ENCODE assay signal across 24 cellular contexts in genomic region chr14:96519970-96520369, GRCh38. TPM values are rescaled to one million over a fixed set of nuclear protein-coding genes. Genes with fewer than 3 reads are reported as not detected.
A peak's percentile ranks its signal among the peaks of the same experiment; 100 is the strongest.
DNase-seq lines count a peak whose midpoint lies in the region; ATAC-seq lines count a peak whose summit lies in the region.
"Had no signal": no experiment of that assay in that cellular context is flagged by ENCODE, and none has a peak within 500 bp of the region (broad histone marks: within the 10 kb centered on the region; RNA-seq: fewer than 3 reads in every experiment).

No MANE protein-coding gene starts in this region.

- no peak for DNase-seq in activated naive CD8-positive, alpha-beta T cell treated with anti-CD3 and anti-CD28 coated beads, Interleukin-2, amount 50 U/mL, for 24 hours
- no peak for DNase-seq in stimulated activated naive B cell treated with anti-CD40 and anti-IgM and Interleukin-4, amounts not matched to agents 10 μg/mL and 1 μg/mL and 100 μg/mL, for 72 hours
- DNase-seq in NCI-H1417 (lab: John Stamatoyannopoulos, UW) (no peak), NCI-H1694 treated with DMSO at 0.1 percent for 48 hours (lab: John Stamatoyannopoulos, UW) (no peak), mesenchymal stem cell (no peak)
- DNase-seq: 8988T; activated CD4-positive, alpha-beta T cell treated with anti-CD3 and anti-CD28 coated beads for 1 hour; activated CD8-positive, alpha-beta memory T cell treated with anti-CD3 and anti-CD28 coated beads, Interleukin-2, amount 50 U/mL, for 4 hours; activated gamma-delta T cell treated with Interleukin-2 at 50 U/mL for 16 hours; anterior cingulate cortex; left cardiac atrium; NCI-H1092 treated with DMSO at 0.1 percent for 48 hours; NCI-H69; occipital lobe; PC-9; stomach; upper lobe of right lung had no signal

- H2BK5ac ChIP-seq in mesenchymal stem cell (ENCODE audit: low read depth, low read length, poor library complexity, severe bottlenecking): no peak overlapping the region

- H2BK120ac ChIP-seq in mesenchymal stem cell (ENCODE audit: low read depth, low read length): no peak overlapping the region

- H3K4me3 Mint-ChIP-seq in activated naive CD8-positive, alpha-beta T cell: no peak overlapping the region
- H3K4me3 Mint-ChIP-seq in activated naive CD8-positive, alpha-beta T cell treated with anti-CD3 and anti-CD28 coated beads, Interleukin-2, amount 50 U/mL, for 24 hours: no peak overlapping the region
- no peak overlapping the region for H3K4me3 Mint-ChIP-seq in stimulated activated naive B cell treated with anti-CD40 and anti-IgM and Interleukin-4, amounts not matched to agents 10 μg/mL and 1 μg/mL and 100 μg/mL, for 72 hours

- H3K4me2 ChIP-seq in mesenchymal stem cell (ENCODE audit: low read length, poor library complexity, severe bottlenecking): no peak overlapping the region
- H3K4me2 ChIP-seq: BLaER1, PC-9 had no signal

- H4K91ac ChIP-seq in mesenchymal stem cell (ENCODE audit: low read length): no peak overlapping the region

- H2BK15ac ChIP-seq in mesenchymal stem cell (ENCODE audit: low read depth, poor library complexity, severe bottlenecking): no peak overlapping the region

- no peak overlapping the region for H2AFZ ChIP-seq in mesenchymal stem cell (ENCODE audit: low read depth, low read length)
- H2AFZ ChIP-seq: PC-9 had no signal

- no peak overlapping the region for H2AK5ac ChIP-seq in mesenchymal stem cell (ENCODE audit: low read length, severe bottlenecking)

- 86% methylated on average over 1 of the region's 4 CpGs for WGBS in mesenchymal stem cell

- no peak overlapping the region for H3K14ac ChIP-seq in mesenchymal stem cell (ENCODE audit: low read length in 2 of 2)

- H3K36me3 ChIP-seq in HUES6 (ENCODE audit: control insufficient read depth, insufficient read depth, low read length) (peaks cover 41% of the 10 kb centered on the region), mesenchymal stem cell (ENCODE audit: control insufficient read depth in 1 of 2, insufficient read depth in 2 of 2, low read depth in 1 of 2, low read length in 2 of 2) (peaks cover 18 to 45% of the 10 kb centered on the region in 2 experiments)

- no peak overlapping the region for H3K18ac ChIP-seq in mesenchymal stem cell (ENCODE audit: low read depth in 1 of 2, low read length in 2 of 2)

- H2BK12ac ChIP-seq in mesenchymal stem cell (ENCODE audit: low read length in 2 of 2): no peak overlapping the region

- H3K27me3 ChIP-seq in HUES6 (ENCODE audit: control insufficient read depth, insufficient read depth, low read length) (no peaks in the 10 kb centered on the region), mesenchymal stem cell (ENCODE audit: control insufficient read depth in 1 of 2, insufficient read depth in 1 of 2, low read length in 2 of 2) (no peaks in the 10 kb centered on the region)
- H3K27me3 ChIP-seq: BLaER1, right lobe of liver, SJSA1, stomach, upper lobe of right lung had no signal

- H3K4ac ChIP-seq in mesenchymal stem cell (ENCODE audit: low read depth in 1 of 2, low read length in 2 of 2): no peak overlapping the region

- H3K4me3 ChIP-seq in HUES6 (ENCODE audit: low read depth, low read length) (no peak overlapping the region), mesenchymal stem cell (ENCODE audit: insufficient read depth in 1 of 2, low read depth in 1 of 2, low read length in 2 of 2) (no peak overlapping the region)
- H3K4me3 ChIP-seq: BLaER1, K562, PC-9, right lobe of liver, SJSA1, stomach, upper lobe of right lung had no signal

- H3K36me3 Mint-ChIP-seq in activated naive CD8-positive, alpha-beta T cell: no peaks in the 10 kb centered on the region
- H3K36me3 Mint-ChIP-seq in activated naive CD8-positive, alpha-beta T cell treated with anti-CD3 and anti-CD28 coated beads, Interleukin-2, amount 50 U/mL, for 24 hours (ENCODE audit: low read depth): peaks cover 17% of the 10 kb centered on the region
- H3K36me3 Mint-ChIP-seq in stimulated activated naive B cell treated with anti-CD40 and anti-IgM and Interleukin-4, amounts not matched to agents 10 μg/mL and 1 μg/mL and 100 μg/mL, for 72 hours: peaks cover 6 to 9% of the 10 kb centered on the region in 2 donors

- no peaks in the 10 kb centered on the region for H3K27me3 Mint-ChIP-seq in activated naive CD8-positive, alpha-beta T cell
- no peaks in the 10 kb centered on the region for H3K27me3 Mint-ChIP-seq in activated naive CD8-positive, alpha-beta T cell treated with anti-CD3 and anti-CD28 coated beads, Interleukin-2, amount 50 U/mL, for 24 hours
- no peaks in the 10 kb centered on the region for H3K27me3 Mint-ChIP-seq in stimulated activated naive B cell treated with anti-CD40 and anti-IgM and Interleukin-4, amounts not matched to agents 10 μg/mL and 1 μg/mL and 100 μg/mL, for 72 hours

- H3K4me1 Mint-ChIP-seq in activated naive CD8-positive, alpha-beta T cell (ENCODE audit: low read depth): peaks cover 39% of the 10 kb centered on the region
- peaks cover 36% of the 10 kb centered on the region for H3K4me1 Mint-ChIP-seq in activated naive CD8-positive, alpha-beta T cell treated with anti-CD3 and anti-CD28 coated beads, Interleukin-2, amount 50 U/mL, for 24 hours
- peaks cover 18 to 40% of the 10 kb centered on the region in 2 donors for H3K4me1 Mint-ChIP-seq in stimulated activated naive B cell treated with anti-CD40 and anti-IgM and Interleukin-4, amounts not matched to agents 10 μg/mL and 1 μg/mL and 100 μg/mL, for 72 hours

- H3K9me3 Mint-ChIP-seq in activated naive CD8-positive, alpha-beta T cell (ENCODE audit: low read depth): no peaks in the 10 kb centered on the region
- no peaks in the 10 kb centered on the region for H3K9me3 Mint-ChIP-seq in activated naive CD8-positive, alpha-beta T cell treated with anti-CD3 and anti-CD28 coated beads, Interleukin-2, amount 50 U/mL, for 24 hours
- no peaks in the 10 kb centered on the region for H3K9me3 Mint-ChIP-seq in stimulated activated naive B cell treated with anti-CD40 and anti-IgM and Interleukin-4, amounts not matched to agents 10 μg/mL and 1 μg/mL and 100 μg/mL, for 72 hours

- ATAC-seq in activated naive CD8-positive, alpha-beta T cell treated with anti-CD3 and anti-CD28 coated beads, Interleukin-2, amount 50 U/mL, for 24 hours: no peak
- ATAC-seq in GM21529 (IDR thresholded peaks at IDR 0.05; ENCODE audit: unreplicated experiment): peak; percentile 72
- peak; percentile 99 for ATAC-seq in stimulated activated naive B cell treated with anti-CD40 and anti-IgM and Interleukin-4, amounts not matched to agents 10 μg/mL and 1 μg/mL and 100 μg/mL, for 72 hours (replicated peaks)
- ATAC-seq: K562, left cardiac atrium, right lobe of liver, upper lobe of right lung had no signal

- peak overlapping the region; percentile 34 for H3K27ac Mint-ChIP-seq in activated naive CD8-positive, alpha-beta T cell
- H3K27ac Mint-ChIP-seq in activated naive CD8-positive, alpha-beta T cell treated with anti-CD3 and anti-CD28 coated beads, Interleukin-2, amount 50 U/mL, for 24 hours: no peak overlapping the region
- peak overlapping the region; percentile 62 for H3K27ac Mint-ChIP-seq in stimulated activated naive B cell treated with anti-CD40 and anti-IgM and Interleukin-4, amounts not matched to agents 10 μg/mL and 1 μg/mL and 100 μg/mL, for 72 hours

- no peak overlapping the region for H3K23ac ChIP-seq in mesenchymal stem cell (ENCODE audit: low read length in 2 of 2)

- no peak overlapping the region for H3K9ac ChIP-seq in HUES6 (ENCODE audit: low read length)
- no peak overlapping the region for H3K9ac ChIP-seq in mesenchymal stem cell (ENCODE audit: low read length)
- H3K9ac ChIP-seq: BLaER1 had no signal

- peaks cover 9% of the 10 kb centered on the region for H3K79me1 ChIP-seq in mesenchymal stem cell (replicated peaks; ENCODE audit: low read length, poor library complexity, severe bottlenecking)

- H4K8ac ChIP-seq in mesenchymal stem cell (ENCODE audit: low read length): no peak overlapping the region

- 0 out of 2 replicates have a peak overlapping the region, but pooled peaks have one; percentile 41 for H3K27ac ChIP-seq in HUES6 (ENCODE audit: low read depth, low read length)
- no peak overlapping the region for H3K27ac ChIP-seq in mesenchymal stem cell (ENCODE audit: low read length, poor library complexity, severe bottlenecking)
- H3K27ac ChIP-seq: BLaER1, PC-9, right lobe of liver, SJSA1, stomach, upper lobe of right lung had no signal

- H3K4me1 ChIP-seq in HUES6 (ENCODE audit: control insufficient read depth, insufficient read depth, low read length): peaks cover 20% of the 10 kb centered on the region
- peaks cover 1% of the 10 kb centered on the region for H3K4me1 ChIP-seq in mesenchymal stem cell (ENCODE audit: control insufficient read depth, insufficient read depth, low read depth, low read length)
- H3K4me1 ChIP-seq: SJSA1 had no signal

- H3K9me3 ChIP-seq in HUES6 (ENCODE audit: control insufficient read depth, insufficient read depth, low read depth, low read length) (no peaks in the 10 kb centered on the region), mesenchymal stem cell (ENCODE audit: control insufficient read depth, low read length) (no peaks in the 10 kb centered on the region)
- H3K9me3 ChIP-seq: BLaER1, right lobe of liver, SJSA1, stomach, upper lobe of right lung had no signal

RNA-seq across cellular contexts. Expression of gene PAPOLA, which starts 17.8 kb away (rescaled TPM):
- polyA plus RNA-seq in mesenchymal stem cell (2013, experiment 1 of 2): 130 TPM
- 136 TPM for polyA plus RNA-seq in mesenchymal stem cell (2013, experiment 2 of 2)
